In genomic region chr7:89887489-89887888, GRCh38 we compare ENCODE assay signal across 1 cellular context.
TF ChIP-seq lines count a peak whose summit lies in the region.

No MANE protein-coding gene starts in this region.

TF ChIP-seq in HepG2, 621 proteins besides CTCF, POLR2A, EP300 and RAD21 (continued from another document and continues in another):
- TF ChIP-seq PRDM10 (CRISPR knock-in tag; IDR thresholded peaks at IDR 0.05; ENCODE audit: low read depth) (no peak), ASH2L (IDR thresholded peaks at IDR 0.05; ENCODE audit: insufficient read length, low read depth, low read length) (no peak), SIN3A (IDR thresholded peaks at IDR 0.05; ENCODE audit: borderline replicate concordance, low read depth, low read length) (0 out of 2 replicates have a peak, but pooled peaks have one; percentile 40), CHD4 (IDR thresholded peaks at IDR 0.05; ENCODE audit: borderline replicate concordance, low read length) (no peak), XRCC5 (optimal IDR thresholded peaks at IDR 0.05; ENCODE audit: low read length) (no peak), MYPOP (CRISPR knock-in tag; IDR thresholded peaks at IDR 0.05) (no peak), NFE2L2 (IDR thresholded peaks at IDR 0.05; ENCODE audit: low read length) (peak; percentile 99), ZNF143 (CRISPR knock-in tag; IDR thresholded peaks at IDR 0.05) (no peak), ZNF34 (CRISPR knock-in tag; IDR thresholded peaks at IDR 0.05; ENCODE audit: borderline replicate concordance) (no peak), NFE2 (CRISPR knock-in tag; IDR thresholded peaks at IDR 0.05) (peak; percentile 79; the same call in 1 of the 2 replicates), SAP130 (CRISPR knock-in tag; IDR thresholded peaks at IDR 0.05; ENCODE audit: low read depth) (peak; percentile 40; the same call in 1 of the 2 replicates), TOPORS (CRISPR knock-in tag; IDR thresholded peaks at IDR 0.05) (no peak), ZNF468 (CRISPR knock-in tag; IDR thresholded peaks at IDR 0.05) (no peak), ZBTB20 (CRISPR knock-in tag; IDR thresholded peaks at IDR 0.05; ENCODE audit: borderline replicate concordance, low read depth) (no peak), THAP9 (CRISPR knock-in tag; IDR thresholded peaks at IDR 0.05; ENCODE audit: borderline replicate concordance) (no peak), SALL1 (CRISPR knock-in tag; IDR thresholded peaks at IDR 0.05) (peak; percentile 15; the same call in 1 of the 2 replicates), ELF4 (CRISPR knock-in tag; IDR thresholded peaks at IDR 0.05; ENCODE audit: borderline replicate concordance) (no peak), ARID5B (CRISPR knock-in tag; IDR thresholded peaks at IDR 0.05) (peak; percentile 54; the same call in 1 of the 2 replicates), TCF7L2 (IDR thresholded peaks at IDR 0.05; ENCODE audit: low read depth, low read length) (no peak), MAFK (conservative IDR thresholded peaks at IDR 0.05 in 1 of 2, IDR thresholded peaks at IDR 0.05 in 1 of 2; ENCODE audit: low read length in 2 of 2) (peak; percentile 98 to 100), TEAD3 (CRISPR knock-in tag; optimal IDR thresholded peaks at IDR 0.05; ENCODE audit: borderline replicate concordance) (peak; percentile 92), AHDC1 (CRISPR knock-in tag; IDR thresholded peaks at IDR 0.05; ENCODE audit: borderline replicate concordance) (no peak), ZFAT (CRISPR knock-in tag; conservative IDR thresholded peaks at IDR 0.05) (no peak), ZBTB4 (CRISPR knock-in tag; IDR thresholded peaks at IDR 0.05; ENCODE audit: borderline replicate concordance) (no peak), ZNF724P (CRISPR knock-in tag; IDR thresholded peaks at IDR 0.05; ENCODE audit: borderline replicate concordance) (no peak), MIXL1 (CRISPR knock-in tag; IDR thresholded peaks at IDR 0.05) (no peak), FOSL2 (CRISPR knock-in tag; IDR thresholded peaks at IDR 0.05) (peak; percentile 38; the same call in 1 of the 2 replicates), SAFB2 (CRISPR knock-in tag; IDR thresholded peaks at IDR 0.05; ENCODE audit: borderline replicate concordance, low read depth) (no peak), ZNF30 (CRISPR knock-in tag; IDR thresholded peaks at IDR 0.05) (no peak), MAFF (IDR thresholded peaks at IDR 0.05; ENCODE audit: low read depth, low read length) (peak; percentile 98), ZFP41 (CRISPR knock-in tag; IDR thresholded peaks at IDR 0.05; ENCODE audit: borderline replicate concordance) (no peak), SRSF1 (optimal IDR thresholded peaks at IDR 0.05; ENCODE audit: low read depth, low read length) (no peak), ZBTB42 (CRISPR knock-in tag; IDR thresholded peaks at IDR 0.05) (no peak), ZBTB43 (CRISPR knock-in tag; conservative IDR thresholded peaks at IDR 0.05) (no peak)
